17 cellular contexts compared by ENCODE assay signal in the genomic region with DNA sequence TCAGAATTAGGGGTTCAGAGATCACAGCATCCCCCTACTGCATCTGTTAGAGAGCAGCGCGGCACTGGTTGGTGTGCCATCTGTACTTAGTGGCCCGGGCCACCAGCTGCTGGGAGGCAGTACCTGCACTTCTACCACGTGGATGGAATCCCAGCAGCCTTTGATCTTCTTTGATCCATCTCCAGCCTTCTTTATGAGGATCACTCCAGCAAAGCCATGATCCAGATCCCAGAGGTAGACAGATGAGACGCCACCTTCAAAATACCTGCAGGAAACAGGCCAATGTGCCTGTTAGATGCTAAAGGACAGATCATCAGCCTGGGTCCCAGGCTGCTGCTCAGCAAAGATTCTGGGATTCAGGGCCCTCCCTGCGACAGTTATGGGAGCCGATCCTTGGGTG. TPM values are rescaled to one million over a fixed set of nuclear protein-coding genes. Genes with fewer than 3 reads are reported as not detected.
DNase-seq lines count a peak whose midpoint lies in the region; ATAC-seq, FAIRE-seq and TF ChIP-seq lines count a peak whose summit lies in the region.
"Had no signal": no experiment of that assay in that cellular context is flagged by ENCODE, and none has a peak within 500 bp of the region (broad histone marks: within the 10 kb centered on the region; RNA-seq: fewer than 3 reads in every experiment).

No MANE protein-coding gene starts in this region.

- H3K4ac ChIP-seq in neuronal stem cell (ENCODE audit: low read length), result no peak overlapping the region

- H3K27ac ChIP-seq in neuronal stem cell (replicated peaks; ENCODE audit: low read length) (no peak overlapping the region), HepG2 (ENCODE audit: extremely low read length, insufficient read depth, low read length) (no peak overlapping the region)
- H3K27ac ChIP-seq: BLaER1 treated with 17β-estradiol and CSF1 and Interleukin-3, amounts not matched to agents 10 nM and 100 nM; GM23248; HL-60 had no signal

- H3K9me3 Mint-ChIP-seq in activated CD4-positive, alpha-beta memory T cell treated with anti-CD3 and anti-CD28 coated beads for 36 hours, result no peaks in the 10 kb centered on the region
- no peaks in the 10 kb centered on the region for H3K9me3 Mint-ChIP-seq in activated CD4-positive, alpha-beta memory T cell treated with anti-CD3 and anti-CD28 coated beads, Interleukin-2, amount 10 ng/mL, durations not matched to agents 7 days and 5 days
- H3K9me3 Mint-ChIP-seq: CD4-positive, CD25-positive, alpha-beta regulatory T cell had no signal

- H3K27ac Mint-ChIP-seq in activated CD4-positive, alpha-beta memory T cell treated with anti-CD3 and anti-CD28 coated beads for 36 hours, result peak overlapping the region; percentile 12
- H3K27ac Mint-ChIP-seq in activated CD4-positive, alpha-beta memory T cell treated with anti-CD3 and anti-CD28 coated beads, Interleukin-2, amount 10 ng/mL, durations not matched to agents 7 days and 5 days, result no peak overlapping the region

- BruUV-seq in HepG2 (replicated peaks; lab: Mats Ljungman, UMichigan), result no TSS peak

- no peak overlapping the region for H3K14ac ChIP-seq in neuronal stem cell (ENCODE audit: low read length)

- H3K79me2 ChIP-seq in HepG2 (ENCODE audit: insufficient read depth, low read length), result no peaks in the 10 kb centered on the region

- H4K91ac ChIP-seq in neuronal stem cell (ENCODE audit: low read depth, low read length, poor library complexity), result no peak overlapping the region

- no peak overlapping the region for H2BK120ac ChIP-seq in neuronal stem cell (ENCODE audit: low read depth, low read length)

- POLR2A ChIA-PET in activated CD4-positive, alpha-beta memory T cell treated with anti-CD3 and anti-CD28 coated beads for 36 hours (lab: Charles Lee), result no interaction called here
- POLR2A ChIA-PET in activated CD4-positive, alpha-beta memory T cell treated with anti-CD3 and anti-CD28 coated beads, Interleukin-2, amount 10 ng/mL, durations not matched to agents 7 days and 5 days (lab: Charles Lee), result no interaction called here
- POLR2A ChIA-PET in HepG2 (lab: Yijun Ruan, JAX), result no interaction called here

- H4K8ac ChIP-seq in neuronal stem cell (ENCODE audit: low read depth, low read length), result no peak overlapping the region

- DNase-seq in activated CD4-positive, alpha-beta memory T cell treated with anti-CD3 and anti-CD28 coated beads for 36 hours, result no peak
- no peak for DNase-seq in activated CD4-positive, alpha-beta memory T cell treated with anti-CD3 and anti-CD28 coated beads, Interleukin-2, amount 10 ng/mL, durations not matched to agents 7 days and 5 days
- DNase-seq in SW480 (ENCODE audit: low spot score) (peak; percentile 50), neuronal stem cell (ENCODE audit: low spot score) (no peak), HepG2 (ENCODE audit: low spot score) (no peak), HTR-8/SVneo (ENCODE audit: insufficient read length, low spot score) (no peak), AG08396 (ENCODE audit: low spot score) (no peak)
- DNase-seq: 8988T; CD4-positive, CD25-positive, alpha-beta regulatory T cell; DMS79; GM23248 had no signal

- peaks cover 21 to 61% of the 10 kb centered on the region in 2 donors for H3K36me3 ChIP-seq in neuronal stem cell (replicated peaks in 1 of 2; ENCODE audit: control insufficient read depth in 2 of 2, insufficient read depth in 2 of 2, low read length in 2 of 2)
- H3K36me3 ChIP-seq in HepG2 (replicated peaks in 1 of 2; ENCODE audit: control insufficient read depth in 1 of 2, insufficient read depth in 2 of 2, low read length in 2 of 2), result peaks cover 36 to 64% of the 10 kb centered on the region in 2 experiments

- WGBS in neuronal stem cell (ENCODE audit: extremely low coverage in 2 of 2, insufficient read length in 2 of 2, insufficient replicate concordance in 1 of 2), 2 donors, result no CpG with 5 or more reads among the region's 7 CpGs
- 94% methylated on average over 5 of the region's 7 CpGs for WGBS in HepG2 (ENCODE audit: low lambda C conversion rate)

- ATAC-seq in HepG2, result no peak
- ATAC-seq: GM12878, HCT116 had no signal

- no peak overlapping the region for H3K4me3 ChIP-seq in neuronal stem cell (ENCODE audit: low read length in 2 of 2)
- H3K4me3 ChIP-seq in HepG2 (replicated peaks in 1 of 3; ENCODE audit: insufficient read depth in 1 of 3, low read depth in 2 of 3, low read length in 3 of 3), result no peak overlapping the region
- H3K4me3 ChIP-seq: BLaER1 treated with 17β-estradiol and CSF1 and Interleukin-3, amounts not matched to agents 10 nM and 100 nM; GM12878; GM23248 had no signal

- H3K27me3 ChIP-seq in neuronal stem cell (ENCODE audit: control insufficient read depth in 3 of 3, insufficient read depth in 3 of 3, low read depth in 1 of 3, low read length in 3 of 3) (no peaks in the 10 kb centered on the region), HepG2 (ENCODE audit: control insufficient read depth in 1 of 2, insufficient read depth in 2 of 2, low read length in 2 of 2) (no peaks in the 10 kb centered on the region)
- H3K27me3 ChIP-seq: BLaER1 treated with 17β-estradiol and CSF1 and Interleukin-3, amounts not matched to agents 10 nM and 100 nM had no signal

- no peak overlapping the region for H2BK5ac ChIP-seq in neuronal stem cell (ENCODE audit: low read length)

- TF ChIP-seq EP300 in HepG2 (IDR thresholded peaks at IDR 0.05; ENCODE audit: low read depth in 2 of 2, low read length in 2 of 2) (no peak), HepG2 (CRISPR knock-in tag; IDR thresholded peaks at IDR 0.05; ENCODE audit: borderline replicate concordance) (no peak)

- TF ChIP-seq POLR2A in HepG2 (IDR thresholded peaks at IDR 0.05; ENCODE audit: insufficient read depth in 1 of 2, low read depth in 2 of 2, low read length in 2 of 2), result no peak

- peaks cover 26% of the 10 kb centered on the region for H3K36me3 Mint-ChIP-seq in activated CD4-positive, alpha-beta memory T cell treated with anti-CD3 and anti-CD28 coated beads for 36 hours
- peaks cover 49% of the 10 kb centered on the region for H3K36me3 Mint-ChIP-seq in activated CD4-positive, alpha-beta memory T cell treated with anti-CD3 and anti-CD28 coated beads, Interleukin-2, amount 10 ng/mL, durations not matched to agents 7 days and 5 days (ENCODE audit: low read depth)

- TF ChIP-seq CTCF in HepG2 (CRISPR knock-in tag; IDR thresholded peaks at IDR 0.05), result no peak

- H3K4me1 Mint-ChIP-seq in activated CD4-positive, alpha-beta memory T cell treated with anti-CD3 and anti-CD28 coated beads for 36 hours (ENCODE audit: low read depth), result peaks cover 23% of the 10 kb centered on the region
- peaks cover 20% of the 10 kb centered on the region for H3K4me1 Mint-ChIP-seq in activated CD4-positive, alpha-beta memory T cell treated with anti-CD3 and anti-CD28 coated beads, Interleukin-2, amount 10 ng/mL, durations not matched to agents 7 days and 5 days

- intact Hi-C loops in activated CD4-positive, alpha-beta memory T cell treated with anti-CD3 and anti-CD28 coated beads for 36 hours (cut with micrococcal nuclease), result no loop called here
- intact Hi-C loops in HepG2 (cut with micrococcal nuclease; ENCODE audit: unreplicated experiment), result no loop called here

- no peak overlapping the region for H2BK12ac ChIP-seq in neuronal stem cell (ENCODE audit: low read length)

- peak overlapping the region; percentile 7 for H3K18ac ChIP-seq in neuronal stem cell (ENCODE audit: low read length)

- no peak overlapping the region for H2BK15ac ChIP-seq in neuronal stem cell (ENCODE audit: low read length)

- H3K79me1 ChIP-seq in neuronal stem cell (ENCODE audit: low read depth, low read length), result peaks cover 6% of the 10 kb centered on the region

- no peaks in the 10 kb centered on the region for H3K27me3 Mint-ChIP-seq in activated CD4-positive, alpha-beta memory T cell treated with anti-CD3 and anti-CD28 coated beads for 36 hours
- no peaks in the 10 kb centered on the region for H3K27me3 Mint-ChIP-seq in activated CD4-positive, alpha-beta memory T cell treated with anti-CD3 and anti-CD28 coated beads, Interleukin-2, amount 10 ng/mL, durations not matched to agents 7 days and 5 days
- H3K27me3 Mint-ChIP-seq: CD4-positive, CD25-positive, alpha-beta regulatory T cell had no signal

- H3K9me3 ChIP-seq in neuronal stem cell (replicated peaks in 1 of 2; ENCODE audit: control insufficient read depth in 2 of 2, insufficient read depth in 1 of 2, low read depth in 1 of 2, low read length in 2 of 2), result no peaks in the 10 kb centered on the region
- H3K9me3 ChIP-seq in HepG2 (ENCODE audit: low read length), result no peaks in the 10 kb centered on the region
- H3K9me3 ChIP-seq: BLaER1 treated with 17β-estradiol and CSF1 and Interleukin-3, amounts not matched to agents 10 nM and 100 nM had no signal

- in situ Hi-C loops in HepG2 (cut with HindIII; ENCODE audit: extremely low pct_ligation_motif_present, low pct_unique_long_range_greater_than_20kb), result no loop called here

- no peak overlapping the region for H3K23ac ChIP-seq in neuronal stem cell (ENCODE audit: low read depth, low read length, poor library complexity)

- TF ChIP-seq RAD21 in HepG2 (CRISPR knock-in tag; IDR thresholded peaks at IDR 0.05), result no peak

- H3K4me1 ChIP-seq in neuronal stem cell (ENCODE audit: control insufficient read depth in 2 of 2, insufficient read depth in 1 of 2, low read depth in 1 of 2, low read length in 2 of 2) (peaks cover 0 to 3% of the 10 kb centered on the region in 2 donors), HepG2 (ENCODE audit: insufficient read depth, low read length) (no peaks in the 10 kb centered on the region)

- FAIRE-seq in HepG2 (lab: Jason Lieb, UNC), result no peak
- FAIRE-seq in HTR-8/SVneo (lab: Jason Lieb, UNC), result no peak
- FAIRE-seq: GM12878, GM18507, H54 had no signal

- H3K4me2 ChIP-seq in neuronal stem cell (ENCODE audit: insufficient read depth, low read length, poor library complexity, severe bottlenecking), result no peak overlapping the region
- H3K4me2 ChIP-seq in HepG2 (ENCODE audit: low read depth, low read length), result no peak overlapping the region
- H3K4me2 ChIP-seq: BLaER1 treated with 17β-estradiol and CSF1 and Interleukin-3, amounts not matched to agents 10 nM and 100 nM had no signal

- H3K9ac ChIP-seq in neuronal stem cell (ENCODE audit: low read depth, low read length, poor library complexity), result no peak overlapping the region
- H3K9ac ChIP-seq in HepG2 (ENCODE audit: insufficient read depth, low read depth, low read length), result no peak overlapping the region
- H3K9ac ChIP-seq: BLaER1 treated with 17β-estradiol and CSF1 and Interleukin-3, amounts not matched to agents 10 nM and 100 nM; GM23248 had no signal

- CTCF ChIA-PET in activated CD4-positive, alpha-beta memory T cell treated with anti-CD3 and anti-CD28 coated beads for 36 hours (lab: Charles Lee), result interaction anchor here (1.7 kb wide), 1 partner anchor 225 kb away, joined by 4 read pairs; no protein-coding TSS in a partner anchor
- CTCF ChIA-PET in activated CD4-positive, alpha-beta memory T cell treated with anti-CD3 and anti-CD28 coated beads, Interleukin-2, amount 10 ng/mL, durations not matched to agents 7 days and 5 days (lab: Charles Lee), result no interaction called here
- CTCF ChIA-PET in HepG2 (lab: Yijun Ruan, JAX; ENCODE audit: low intra/inter-chr PET ratio, low total read pairs), result no interaction called here

- no peaks in the 10 kb centered on the region for H4K20me1 ChIP-seq in HepG2 (ENCODE audit: insufficient read depth, low read length)

- no peak overlapping the region for H3K4me3 Mint-ChIP-seq in activated CD4-positive, alpha-beta memory T cell treated with anti-CD3 and anti-CD28 coated beads for 36 hours
- no peak overlapping the region for H3K4me3 Mint-ChIP-seq in activated CD4-positive, alpha-beta memory T cell treated with anti-CD3 and anti-CD28 coated beads, Interleukin-2, amount 10 ng/mL, durations not matched to agents 7 days and 5 days
- H3K4me3 Mint-ChIP-seq: CD4-positive, CD25-positive, alpha-beta regulatory T cell had no signal

- no peak overlapping the region for H2AFZ ChIP-seq in neuronal stem cell (ENCODE audit: low read length)
- H2AFZ ChIP-seq in HepG2 (ENCODE audit: low read length), result no peak overlapping the region
- H2AFZ ChIP-seq: GM23248 had no signal

- H2AK5ac ChIP-seq in neuronal stem cell (ENCODE audit: low read depth, low read length), result no peak overlapping the region

RNA-seq across cellular contexts. Expression of a gene that starts 45.2 kb away (rescaled TPM):
- 1 to 10 TPM; 6.8 to 7.9 TPM for total RNA-seq in activated CD4-positive, alpha-beta memory T cell treated with anti-CD3 and anti-CD28 coated beads for 36 hours
- 1 to 10 TPM; 6.7 to 6.8 TPM for total RNA-seq in activated CD4-positive, alpha-beta memory T cell treated with anti-CD3 and anti-CD28 coated beads, Interleukin-2, amount 10 ng/mL, durations not matched to agents 7 days and 5 days
- polyA plus RNA-seq in neuronal stem cell (2013, experiment 1 of 2), result 11.4 TPM
- 11.4 TPM for polyA plus RNA-seq in neuronal stem cell (2013, experiment 2 of 2)
- total RNA-seq in HepG2 (2016; rRNA removed; fragmentation: Illumina TruSeq; extraction: Trizol), result 8.5 and 18.9 TPM in 2 replicates
- 4.6 and 5.7 TPM in 2 replicates for total RNA-seq in HepG2 (2016; cell fraction: cytosol; rRNA removed; fragmentation: Illumina TruSeq; extraction: Trizol; ENCODE audit: low read depth)
- 9.7 and 20.6 TPM in 2 replicates for total RNA-seq in HepG2 (2016; cell fraction: insoluble cytoplasmic fraction; rRNA removed; fragmentation: Illumina TruSeq; extraction: Trizol)
- 8.2 and 8.3 TPM in 2 replicates for total RNA-seq in HepG2 (2016; cell fraction: membrane; rRNA removed; fragmentation: Illumina TruSeq; extraction: Trizol)
- total RNA-seq in HepG2 (2016; cell fraction: nucleus; rRNA removed; fragmentation: Illumina TruSeq; extraction: Trizol), result 17.2 and 20.6 TPM in 2 replicates
- 15.4 and 24.4 TPM in 2 replicates for polyA plus RNA-seq in HepG2 (2011; rRNA removed)
- 15.0 and 19.6 TPM in 2 replicates for polyA plus RNA-seq in HepG2 (2011; cell fraction: cytosol; rRNA removed)
- 21.9 and 23.2 TPM in 2 replicates for polyA plus RNA-seq in HepG2 (2011; cell fraction: nucleus; rRNA removed)
- polyA plus RNA-seq in HepG2 (2012), result 8.6 and 10.0 TPM in 2 replicates
- 4.3 and 5.7 TPM in 2 replicates for polyA plus RNA-seq in HepG2 (2016; cell fraction: cytosol; fragmentation: Illumina TruSeq; extraction: Trizol; ENCODE audit: low read depth)
- 8.0 and 11.5 TPM in 2 replicates for polyA plus RNA-seq in HepG2 (2016; cell fraction: insoluble cytoplasmic fraction; fragmentation: Illumina TruSeq; extraction: Trizol; ENCODE audit: low read depth)
- polyA plus RNA-seq in HepG2 (2016; cell fraction: membrane; fragmentation: Illumina TruSeq; extraction: Trizol; ENCODE audit: low read depth), result 6.1 and 8.5 TPM in 2 replicates
- polyA plus RNA-seq in HepG2 (2016; cell fraction: nucleus; fragmentation: Illumina TruSeq; extraction: Trizol; ENCODE audit: insufficient read depth, low read depth), result 41.6 and 41.9 TPM in 2 replicates
- polyA minus RNA-seq in HepG2 (2011; rRNA and poly(A)+ RNA removed; ENCODE audit: low replicate concordance), result 17.2 and 31.0 TPM in 2 replicates
- 7.4 and 8.9 TPM in 2 replicates for polyA minus RNA-seq in HepG2 (2011; cell fraction: cytosol; rRNA and poly(A)+ RNA removed)
- 9.9 and 11.1 TPM in 2 replicates for polyA minus RNA-seq in HepG2 (2011; cell fraction: nucleus; rRNA and poly(A)+ RNA removed)

RNA-seq across cellular contexts. Expression of a gene that starts 45.4 kb away (rescaled TPM):
- total RNA-seq in activated CD4-positive, alpha-beta memory T cell treated with anti-CD3 and anti-CD28 coated beads for 36 hours, result 10 to 100 TPM; 45.5 to 49.4 TPM
- total RNA-seq in activated CD4-positive, alpha-beta memory T cell treated with anti-CD3 and anti-CD28 coated beads, Interleukin-2, amount 10 ng/mL, durations not matched to agents 7 days and 5 days, result 10 to 100 TPM; 43.0 to 43.9 TPM
- 43.2 TPM for polyA plus RNA-seq in neuronal stem cell (2013, experiment 1 of 2)
- 43.8 TPM for polyA plus RNA-seq in neuronal stem cell (2013, experiment 2 of 2)
- total RNA-seq in HepG2 (2016; rRNA removed; fragmentation: Illumina TruSeq; extraction: Trizol), result 75.6 and 91.8 TPM in 2 replicates
- 27.2 and 29.3 TPM in 2 replicates for total RNA-seq in HepG2 (2016; cell fraction: cytosol; rRNA removed; fragmentation: Illumina TruSeq; extraction: Trizol; ENCODE audit: low read depth)
- 75.1 and 91.3 TPM in 2 replicates for total RNA-seq in HepG2 (2016; cell fraction: insoluble cytoplasmic fraction; rRNA removed; fragmentation: Illumina TruSeq; extraction: Trizol)
- 38.5 and 45.3 TPM in 2 replicates for total RNA-seq in HepG2 (2016; cell fraction: membrane; rRNA removed; fragmentation: Illumina TruSeq; extraction: Trizol)
- total RNA-seq in HepG2 (2016; cell fraction: nucleus; rRNA removed; fragmentation: Illumina TruSeq; extraction: Trizol), result 31.9 and 40.6 TPM in 2 replicates
- polyA plus RNA-seq in HepG2 (2011; rRNA removed), result 40.8 and 45.2 TPM in 2 replicates
- 42.0 and 59.5 TPM in 2 replicates for polyA plus RNA-seq in HepG2 (2011; cell fraction: cytosol; rRNA removed)
- 20.7 and 23.1 TPM in 2 replicates for polyA plus RNA-seq in HepG2 (2011; cell fraction: nucleus; rRNA removed)
- polyA plus RNA-seq in HepG2 (2012), result 23.2 and 37.3 TPM in 2 replicates
- polyA plus RNA-seq in HepG2 (2016; cell fraction: cytosol; fragmentation: Illumina TruSeq; extraction: Trizol; ENCODE audit: low read depth), result 30.5 and 33.1 TPM in 2 replicates
- 96.1 and 104 TPM in 2 replicates for polyA plus RNA-seq in HepG2 (2016; cell fraction: insoluble cytoplasmic fraction; fragmentation: Illumina TruSeq; extraction: Trizol; ENCODE audit: low read depth)
- 33.3 and 38.2 TPM in 2 replicates for polyA plus RNA-seq in HepG2 (2016; cell fraction: membrane; fragmentation: Illumina TruSeq; extraction: Trizol; ENCODE audit: low read depth)
- polyA plus RNA-seq in HepG2 (2016; cell fraction: nucleus; fragmentation: Illumina TruSeq; extraction: Trizol; ENCODE audit: insufficient read depth, low read depth), result 46.3 and 53.6 TPM in 2 replicates
- polyA minus RNA-seq in HepG2 (2011; rRNA and poly(A)+ RNA removed; ENCODE audit: low replicate concordance), result 57.1 and 74.2 TPM in 2 replicates
- polyA minus RNA-seq in HepG2 (2011; cell fraction: cytosol; rRNA and poly(A)+ RNA removed), result 23.5 and 26.5 TPM in 2 replicates
- 13.2 and 15.2 TPM in 2 replicates for polyA minus RNA-seq in HepG2 (2011; cell fraction: nucleus; rRNA and poly(A)+ RNA removed)
